Comparison of ENCODE assay signal across 27 cellular contexts in genomic region chr12:1195513-1195912, GRCh38.
"Had no signal": no experiment of that assay in that cellular context is flagged by ENCODE, and none has a peak within 500 bp of the region (broad histone marks: within the 10 kb centered on the region; RNA-seq: fewer than 3 reads in every experiment).

No MANE protein-coding gene starts in this region.

- H3K27me3 Mint-ChIP-seq: progenitor cell of endocrine pancreas; stimulated activated naive B cell treated with anti-CD40 and anti-IgM and Interleukin-4, amounts not matched to agents 10 μg/mL and 1 μg/mL and 100 μg/mL, for 72 hours; stimulated activated naive CD8-positive, alpha-beta T cell treated with anti-CD3 and anti-CD28 coated beads, Interleukin-15, Interleukin-2, amounts not matched to agents 100 ng/mL and 50 ng/mL, for 24 hours had no signal

- ATAC-seq: natural killer cell; pancreas; psoas muscle; right cardiac atrium; right lobe of liver; stimulated activated effector memory CD8-positive, alpha-beta T cell treated with anti-CD3 and anti-CD28 coated beads, Interleukin-12 subunit alpha, Interleukin-12 subunit beta, amount 100 ng/mL, for 72 hours; stimulated activated naive B cell treated with anti-CD40 and anti-IgM and Interleukin-4, amounts not matched to agents 10 μg/mL and 1 μg/mL and 100 μg/mL, for 72 hours had no signal

- H3K4me2 ChIP-seq: neural progenitor cell had no signal

- H3K4me1 Mint-ChIP-seq: natural killer cell; nephron; neural progenitor cell; stimulated activated effector memory CD8-positive, alpha-beta T cell treated with anti-CD3 and anti-CD28 coated beads, Interleukin-12 subunit alpha, Interleukin-12 subunit beta, amount 100 ng/mL, for 72 hours had no signal

- H3K27ac ChIP-seq: neural progenitor cell, pancreas, psoas muscle, right lobe of liver, sigmoid colon, stomach, thoracic aorta, thyroid gland, tibial nerve, upper lobe of left lung, vagina had no signal

- DNase-seq: natural killer cell; occipital lobe; pancreas; posterior cingulate gyrus; psoas muscle; right cardiac atrium; right lobe of liver; sigmoid colon; small intestine; stimulated activated CD4-positive, alpha-beta T cell treated with anti-CD3 and anti-CD28 coated beads, Interleukin-15, amount 100 ng/mL, for 24 hours; stimulated activated CD4-positive, alpha-beta T cell treated with anti-CD3 and anti-CD28 coated beads, Interleukin-2, amount 100 ng/mL, for 24 hours; stimulated activated CD4-positive, alpha-beta T cell treated with anti-CD3 and anti-CD28 coated beads, Interleukin-2, amount 100 ng/mL, for 48 hours; stimulated activated CD4-positive, alpha-beta T cell treated with anti-CD3 and anti-CD28 coated beads, Interleukin-4, amount 100 ng/mL, for 24 hours; stimulated activated naive B cell treated with anti-CD40 and anti-IgM and Interleukin-4, amounts not matched to agents 10 μg/mL and 1 μg/mL and 100 μg/mL, for 72 hours; stimulated activated naive CD4-positive, alpha-beta T cell treated with Interleukin-2 at 50 U/mL for 16 hours; stomach; thyroid gland; trophoblast cell; upper lobe of left lung had no signal

- H3K27ac Mint-ChIP-seq: natural killer cell; nephron; neural progenitor cell; progenitor cell of endocrine pancreas; stimulated activated effector memory CD8-positive, alpha-beta T cell treated with anti-CD3 and anti-CD28 coated beads, Interleukin-12 subunit alpha, Interleukin-12 subunit beta, amount 100 ng/mL, for 72 hours; stimulated activated naive B cell treated with anti-CD40 and anti-IgM and Interleukin-4, amounts not matched to agents 10 μg/mL and 1 μg/mL and 100 μg/mL, for 72 hours; stimulated activated naive CD8-positive, alpha-beta T cell treated with anti-CD3 and anti-CD28 coated beads, Interleukin-15, Interleukin-2, amounts not matched to agents 100 ng/mL and 50 ng/mL, for 24 hours had no signal

- H3K36me3 Mint-ChIP-seq: natural killer cell had no signal

- H3K4me3 Mint-ChIP-seq: natural killer cell; nephron; neural progenitor cell; stimulated activated effector memory CD8-positive, alpha-beta T cell treated with anti-CD3 and anti-CD28 coated beads, Interleukin-12 subunit alpha, Interleukin-12 subunit beta, amount 100 ng/mL, for 72 hours; stimulated activated naive B cell treated with anti-CD40 and anti-IgM and Interleukin-4, amounts not matched to agents 10 μg/mL and 1 μg/mL and 100 μg/mL, for 72 hours; stimulated activated naive CD8-positive, alpha-beta T cell treated with anti-CD3 and anti-CD28 coated beads, Interleukin-15, Interleukin-2, amounts not matched to agents 100 ng/mL and 50 ng/mL, for 24 hours had no signal

- H3K36me3 ChIP-seq: pancreas had no signal

- H3K4me1 ChIP-seq: psoas muscle, upper lobe of left lung, vagina had no signal

- H3K4me3 ChIP-seq: neural progenitor cell, pancreas, psoas muscle, right lobe of liver, sigmoid colon, stomach, thoracic aorta, thyroid gland, tibial nerve, upper lobe of left lung, vagina had no signal

- H3K9ac ChIP-seq: neural progenitor cell had no signal

- H3K9me3 Mint-ChIP-seq: natural killer cell; stimulated activated effector memory CD8-positive, alpha-beta T cell treated with anti-CD3 and anti-CD28 coated beads, Interleukin-12 subunit alpha, Interleukin-12 subunit beta, amount 100 ng/mL, for 72 hours; stimulated activated naive B cell treated with anti-CD40 and anti-IgM and Interleukin-4, amounts not matched to agents 10 μg/mL and 1 μg/mL and 100 μg/mL, for 72 hours; stimulated activated naive CD8-positive, alpha-beta T cell treated with anti-CD3 and anti-CD28 coated beads, Interleukin-15, Interleukin-2, amounts not matched to agents 100 ng/mL and 50 ng/mL, for 24 hours had no signal

- H3K9me3 ChIP-seq: pancreas, psoas muscle, right lobe of liver, thoracic aorta, thyroid gland, tibial nerve, vagina had no signal

- H2AFZ ChIP-seq: neural progenitor cell had no signal

- H3K27me3 ChIP-seq: neural progenitor cell, pancreas, right lobe of liver, sigmoid colon, stomach, thyroid gland, tibial nerve, upper lobe of left lung, vagina had no signal
